Comparison of ENCODE assay signal across 1 cellular context in genomic region chr18:41783065-41783818, GRCh38.
TF ChIP-seq lines count a peak whose summit lies in the region.

No MANE protein-coding gene starts in this region.

TF ChIP-seq in GM23338, 12 proteins besides CTCF, POLR2A, EP300 and RAD21 (continued from another document):
- TF ChIP-seq ZNF462 (CRISPR knock-in tag; IDR thresholded peaks at IDR 0.05) = no peak
- no peak for TF ChIP-seq EZH2 (IDR thresholded peaks at IDR 0.05; ENCODE audit: low read depth, unreplicated experiment)
- TF ChIP-seq ZNF114 (CRISPR knock-in tag; IDR thresholded peaks at IDR 0.05) = no peak
- TF ChIP-seq, protein P1, sequence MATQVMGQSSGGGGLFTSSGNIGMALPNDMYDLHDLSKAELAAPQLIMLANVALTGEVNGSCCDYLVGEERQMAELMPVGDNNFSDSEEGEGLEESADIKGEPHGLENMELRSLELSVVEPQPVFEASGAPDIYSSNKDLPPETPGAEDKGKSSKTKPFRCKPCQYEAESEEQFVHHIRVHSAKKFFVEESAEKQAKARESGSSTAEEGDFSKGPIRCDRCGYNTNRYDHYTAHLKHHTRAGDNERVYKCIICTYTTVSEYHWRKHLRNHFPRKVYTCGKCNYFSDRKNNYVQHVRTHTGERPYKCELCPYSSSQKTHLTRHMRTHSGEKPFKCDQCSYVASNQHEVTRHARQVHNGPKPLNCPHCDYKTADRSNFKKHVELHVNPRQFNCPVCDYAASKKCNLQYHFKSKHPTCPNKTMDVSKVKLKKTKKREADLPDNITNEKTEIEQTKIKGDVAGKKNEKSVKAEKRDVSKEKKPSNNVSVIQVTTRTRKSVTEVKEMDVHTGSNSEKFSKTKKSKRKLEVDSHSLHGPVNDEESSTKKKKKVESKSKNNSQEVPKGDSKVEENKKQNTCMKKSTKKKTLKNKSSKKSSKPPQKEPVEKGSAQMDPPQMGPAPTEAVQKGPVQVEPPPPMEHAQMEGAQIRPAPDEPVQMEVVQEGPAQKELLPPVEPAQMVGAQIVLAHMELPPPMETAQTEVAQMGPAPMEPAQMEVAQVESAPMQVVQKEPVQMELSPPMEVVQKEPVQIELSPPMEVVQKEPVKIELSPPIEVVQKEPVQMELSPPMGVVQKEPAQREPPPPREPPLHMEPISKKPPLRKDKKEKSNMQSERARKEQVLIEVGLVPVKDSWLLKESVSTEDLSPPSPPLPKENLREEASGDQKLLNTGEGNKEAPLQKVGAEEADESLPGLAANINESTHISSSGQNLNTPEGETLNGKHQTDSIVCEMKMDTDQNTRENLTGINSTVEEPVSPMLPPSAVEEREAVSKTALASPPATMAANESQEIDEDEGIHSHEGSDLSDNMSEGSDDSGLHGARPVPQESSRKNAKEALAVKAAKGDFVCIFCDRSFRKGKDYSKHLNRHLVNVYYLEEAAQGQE (IDR thresholded peaks at IDR 0.05; ENCODE audit: unreplicated experiment) = no peak
- no peak for TF ChIP-seq POLR2AphosphoS5 (IDR thresholded peaks at IDR 0.05; ENCODE audit: low read depth)
- TF ChIP-seq, protein P2, sequence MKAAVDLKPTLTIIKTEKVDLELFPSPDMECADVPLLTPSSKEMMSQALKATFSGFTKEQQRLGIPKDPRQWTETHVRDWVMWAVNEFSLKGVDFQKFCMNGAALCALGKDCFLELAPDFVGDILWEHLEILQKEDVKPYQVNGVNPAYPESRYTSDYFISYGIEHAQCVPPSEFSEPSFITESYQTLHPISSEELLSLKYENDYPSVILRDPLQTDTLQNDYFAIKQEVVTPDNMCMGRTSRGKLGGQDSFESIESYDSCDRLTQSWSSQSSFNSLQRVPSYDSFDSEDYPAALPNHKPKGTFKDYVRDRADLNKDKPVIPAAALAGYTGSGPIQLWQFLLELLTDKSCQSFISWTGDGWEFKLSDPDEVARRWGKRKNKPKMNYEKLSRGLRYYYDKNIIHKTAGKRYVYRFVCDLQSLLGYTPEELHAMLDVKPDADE (IDR thresholded peaks at IDR 0.05) = no peak
